Comparison of ENCODE assay signal across 1 cellular context in genomic region chr22:48783821-48784266, GRCh38.
TF ChIP-seq lines count a peak whose summit lies in the region.

No MANE protein-coding gene starts in this region.

TF ChIP-seq in HepG2, 621 proteins besides CTCF, POLR2A, EP300 and RAD21 (continued from another document):
- TF ChIP-seq MEIS1 (CRISPR knock-in tag; IDR thresholded peaks at IDR 0.05; ENCODE audit: borderline replicate concordance): 0 out of 2 replicates have a peak, but pooled peaks have one; percentile 13
- TF ChIP-seq SAP130 (CRISPR knock-in tag; IDR thresholded peaks at IDR 0.05; ENCODE audit: low read depth): peak; percentile 61
- TF ChIP-seq ELF3 (CRISPR knock-in tag; IDR thresholded peaks at IDR 0.05): peak; percentile 50; the same call in 1 of the 2 replicates
- no peak for TF ChIP-seq MXD4 (CRISPR knock-in tag; IDR thresholded peaks at IDR 0.05)
- TF ChIP-seq HNF4A (CRISPR knock-in tag; IDR thresholded peaks at IDR 0.05): peak; percentile 86
- no peak for TF ChIP-seq PBX2 (CRISPR knock-in tag; IDR thresholded peaks at IDR 0.05)
- TF ChIP-seq ESRRA (CRISPR knock-in tag; IDR thresholded peaks at IDR 0.05; ENCODE audit: low read depth): 0 out of 2 replicates have a peak, but pooled peaks have one; percentile 29
- 0 out of 2 replicates have a peak, but pooled peaks have one; percentile 33 for TF ChIP-seq YEATS4 (CRISPR knock-in tag; IDR thresholded peaks at IDR 0.05; ENCODE audit: borderline replicate concordance)
- no peak for TF ChIP-seq ZFP1 (CRISPR knock-in tag; IDR thresholded peaks at IDR 0.05)
